Comparison of ENCODE assay signal across 9 cellular contexts in genomic region chr19:31316201-31316951, GRCh38. TPM values are rescaled to one million over a fixed set of nuclear protein-coding genes. Genes with fewer than 3 reads are reported as not detected.
A peak's percentile ranks its signal among the peaks of the same experiment; 100 is the strongest.
DNase-seq lines count a peak whose midpoint lies in the region; ATAC-seq and TF ChIP-seq lines count a peak whose summit lies in the region.
"Had no signal": no experiment of that assay in that cellular context is flagged by ENCODE, and none has a peak within 500 bp of the region (broad histone marks: within the 10 kb centered on the region; RNA-seq: fewer than 3 reads in every experiment).

No MANE protein-coding gene starts in this region.

- TF ChIP-seq CTCF in lung (IDR thresholded peaks at IDR 0.05; ENCODE audit: control extremely low read depth, extremely low read depth) (no peak), testis (IDR thresholded peaks at IDR 0.05) (no peak)

- 14 to 40% methylated on average over 12 of the region's 12 CpGs for WGBS in lung, 2 donors
- 48 to 58% methylated on average over 12 of the region's 12 CpGs for WGBS in testis, 2 donors

- DNase-seq in MG63 (peak; percentile 53), lung (ENCODE audit: low spot score) (no peak), testis (peak; percentile 27), COLO829 (ENCODE audit: low spot score) (no peak), GF-D8 (lab: John Stamatoyannopoulos, UW) (no peak)
- no peak for DNase-seq in activated naive CD4-positive, alpha-beta T cell (lab: John Stamatoyannopoulos, UW)
- DNase-seq: NCI-H1436 had no signal

- no peaks in the 10 kb centered on the region for H3K27me3 ChIP-seq in MG63
- no peaks in the 10 kb centered on the region for H3K27me3 ChIP-seq in lung (ENCODE audit: control insufficient read depth, insufficient read depth)
- no peaks in the 10 kb centered on the region for H3K27me3 ChIP-seq in testis

- intact Hi-C loops in testis (cut with DNase I; ENCODE audit: low total_unique reads) = no loop called here

- H3K9me3 ChIP-seq in MG63 = no peaks in the 10 kb centered on the region
- no peaks in the 10 kb centered on the region for H3K9me3 ChIP-seq in lung (ENCODE audit: control insufficient read depth in 2 of 2, insufficient read depth in 1 of 2, low read length in 1 of 2)
- no peaks in the 10 kb centered on the region for H3K9me3 ChIP-seq in testis

- H3K4me1 ChIP-seq in lung (ENCODE audit: control insufficient read depth in 2 of 2, insufficient read depth in 2 of 2, low read length in 2 of 2) (no peaks in the 10 kb centered on the region), testis (peaks cover 13% of the 10 kb centered on the region)

- H3K27ac ChIP-seq in cingulate gyrus (ENCODE audit: low read depth, low read length) (peak overlapping the region; percentile 63), lung (ENCODE audit: low read depth in 1 of 2, low read length in 1 of 2) (peak overlapping the region; percentile 4 to 30), testis (peak overlapping the region in 1 of 2 donors; percentile 41)

- H3K36me3 ChIP-seq in MG63 = peaks cover 8% of the 10 kb centered on the region
- no peaks in the 10 kb centered on the region for H3K36me3 ChIP-seq in lung (ENCODE audit: control insufficient read depth in 2 of 2, insufficient read depth in 2 of 2, low read length in 2 of 2)
- no peaks in the 10 kb centered on the region for H3K36me3 ChIP-seq in testis (ENCODE audit: low read depth, missing control alignments)

- ATAC-seq in lung (ENCODE audit: insufficient read depth, low FRiP score) (peak; percentile 57), GM21529 (IDR thresholded peaks at IDR 0.05; ENCODE audit: unreplicated experiment) (no peak)

- no peak overlapping the region for H3K4me3 ChIP-seq in MG63
- no peak overlapping the region for H3K4me3 ChIP-seq in lung
- H3K4me3 ChIP-seq in testis = no peak overlapping the region

- no peak for TF ChIP-seq POLR2A in testis (IDR thresholded peaks at IDR 0.05)

RNA-seq across cellular contexts. Expression of gene TSHZ3, which starts 32.9 kb away (rescaled TPM):
- 2.2 and 2.6 TPM in 2 replicates for total RNA-seq in MG63 (2014; rRNA removed; shearing (Covaris generic); ENCODE audit: low replicate concordance)
- total RNA-seq in lung (10 to 100 TPM in 1 of 2 donors, 1 to 10 TPM in 1; 9.4 to 12.9 TPM), testis (10 to 100 TPM in 1 of 2 donors, 1 to 10 TPM in 1; 8.0 to 12.7 TPM)
- polyA plus RNA-seq in lung (1 to 10 TPM; 1.9 to 4.6 TPM), testis (ENCODE audit: insufficient read depth, low read depth, low replicate concordance) (6.8 TPM)

Comparison
In these comparisons a context has a peak if more than half of its experiments do, and no peak if none do; other contexts are left out.
1. DNase-seq: peak in MG63 (single experiment) and testis (single experiment); none in lung (single experiment), COLO829 (single experiment), GF-D8 (single experiment) and activated naive CD4-positive, alpha-beta T cell (0 of 4).